In genomic region chr5:98414938-98415337, GRCh38 we compare ENCODE assay signal across 17 cellular contexts.
DNase-seq lines count a peak whose midpoint lies in the region; ATAC-seq, FAIRE-seq and TF ChIP-seq lines count a peak whose summit lies in the region.
"Had no signal": no experiment of that assay in that cellular context is flagged by ENCODE, and none has a peak within 500 bp of the region (broad histone marks: within the 10 kb centered on the region; RNA-seq: fewer than 3 reads in every experiment).

No MANE protein-coding gene starts in this region.

- no peak overlapping the region for H3K27ac Mint-ChIP-seq in nephron progenitor cell
- H3K27ac Mint-ChIP-seq: activated CD4-positive, alpha-beta T cell treated with anti-CD3 and anti-CD28 coated beads for 36 hours; activated T-cell treated with anti-CD3 and anti-CD28 coated beads, Interleukin-2, amount 50 U/mL, for 24 hours; type B pancreatic cell had no signal

- H3K4me1 ChIP-seq in keratinocyte (ENCODE audit: control insufficient read depth, extremely low read depth, insufficient read depth, low read length) = peaks cover 36% of the 10 kb centered on the region

- H3K36me3 Mint-ChIP-seq in nephron progenitor cell (ENCODE audit: low read depth) = no peaks in the 10 kb centered on the region
- H3K36me3 Mint-ChIP-seq: type B pancreatic cell had no signal

- peak overlapping the region; percentile 30 for H3K9ac ChIP-seq in keratinocyte (ENCODE audit: control insufficient read depth, extremely low read depth, insufficient read depth, low read length)

- no peaks in the 10 kb centered on the region for H3K4me1 Mint-ChIP-seq in nephron progenitor cell
- H3K4me1 Mint-ChIP-seq: activated CD4-positive, alpha-beta T cell treated with anti-CD3 and anti-CD28 coated beads for 36 hours had no signal

- H2AFZ ChIP-seq in keratinocyte (ENCODE audit: control insufficient read depth, low read length) = peak overlapping the region; percentile 8

- POLR2A ChIA-PET in AG04450 (lab: Yijun Ruan, JAX) = interaction anchor here (0.7 to 1.2 kb wide), 4 partner anchors 33 to 354 kb away, joined by 3 to 7 read pairs (median 4); no protein-coding TSS in a partner anchor

- H3K4me2 ChIP-seq in keratinocyte (ENCODE audit: control insufficient read depth, extremely low read depth, insufficient read depth, low read depth, low read length) = peak overlapping the region; percentile 18

- no peaks in the 10 kb centered on the region for H3K27me3 Mint-ChIP-seq in nephron progenitor cell (ENCODE audit: low read depth, poor library complexity)
- H3K27me3 Mint-ChIP-seq: activated CD4-positive, alpha-beta T cell treated with anti-CD3 and anti-CD28 coated beads for 36 hours; activated T-cell treated with anti-CD3 and anti-CD28 coated beads, Interleukin-2, amount 50 U/mL, for 24 hours; type B pancreatic cell had no signal

- H3K36me3 ChIP-seq in keratinocyte (ENCODE audit: control insufficient read depth in 2 of 2, extremely low read depth in 1 of 2, insufficient read depth in 2 of 2, low read length in 2 of 2) = no peaks in the 10 kb centered on the region

- no peaks in the 10 kb centered on the region for H3K79me2 ChIP-seq in keratinocyte (ENCODE audit: control insufficient read depth, insufficient read depth, low read length)

- no peaks in the 10 kb centered on the region for H3K27me3 ChIP-seq in AG04450 (ENCODE audit: control insufficient read depth, insufficient read depth, low read length)
- H3K27me3 ChIP-seq in keratinocyte (ENCODE audit: control insufficient read depth, extremely low read depth, insufficient read depth, low read length) = no peaks in the 10 kb centered on the region

- H3K9me3 ChIP-seq in AG04450 (ENCODE audit: control insufficient read depth, insufficient read depth, low read length) = no peaks in the 10 kb centered on the region
- no peaks in the 10 kb centered on the region for H3K9me3 ChIP-seq in keratinocyte (ENCODE audit: control insufficient read depth, low read depth, low read length)

- no peak overlapping the region for H3K4me3 ChIP-seq in AG04450 (ENCODE audit: low read depth, low read length)
- no peak overlapping the region for H3K4me3 ChIP-seq in keratinocyte (ENCODE audit: control insufficient read depth in 2 of 3, extremely low read depth in 1 of 3, insufficient read depth in 2 of 3, low read depth in 1 of 3, low read length in 3 of 3)

- FAIRE-seq in HTR-8/SVneo (lab: Jason Lieb, UNC) (no peak), keratinocyte (lab: Jason Lieb, UNC) (peak; percentile 94)

- H3K9me1 ChIP-seq in keratinocyte (ENCODE audit: control insufficient read depth, extremely low read depth, insufficient read depth, low read length) = no peaks in the 10 kb centered on the region

- H4K20me1 ChIP-seq in keratinocyte (ENCODE audit: control insufficient read depth, extremely low read depth, insufficient read depth, low read length) = no peaks in the 10 kb centered on the region

- CTCF ChIA-PET in AG04450 (lab: Charles Lee) = no interaction called here

- DNase-seq in AG04450 (ENCODE audit: low read depth, low spot score) = peak; percentile 59
- peak; percentile 18 for DNase-seq in HTR-8/SVneo (ENCODE audit: insufficient read length, low spot score)
- peak; percentile 71 for DNase-seq in astrocyte of the hippocampus (ENCODE audit: low read depth, low spot score)
- peak; percentile 75 for DNase-seq in keratinocyte (ENCODE audit: low read depth, low spot score)
- DNase-seq in left lobe of liver (ENCODE audit: low spot score) = no peak
- no peak for DNase-seq in nephron progenitor cell
- no peak for DNase-seq in NCI-H1105 treated with DMSO at 0.1 percent for 48 hours (lab: John Stamatoyannopoulos, UW)
- DNase-seq in superior temporal gyrus (ENCODE audit: extremely low spot score) = no peak
- DNase-seq: ACHN; activated CD4-positive, alpha-beta T cell treated with anti-CD3 and anti-CD28 coated beads for 36 hours; activated T-cell treated with anti-CD3 and anti-CD28 coated beads, Interleukin-2, amount 50 U/mL, for 24 hours; anterior cingulate cortex; effector CD8-positive, alpha-beta T cell; NCI-H2171 treated with DMSO at 0.1 percent for 48 hours; nucleus accumbens; stimulated activated CD4-positive, alpha-beta T cell treated with anti-CD3 and anti-CD28 coated beads, Interleukin-15, amount 100 ng/mL, for 24 hours had no signal

- dilution Hi-C loops in keratinocyte (cut with MboI; ENCODE audit: extremely low pct_ligation_motif_present, low sequenced_read_pairs) = no loop called here

- ATAC-seq in left lobe of liver = no peak
- ATAC-seq: activated CD4-positive, alpha-beta T cell treated with anti-CD3 and anti-CD28 coated beads for 36 hours had no signal

- no peaks in the 10 kb centered on the region for H3K9me3 Mint-ChIP-seq in nephron progenitor cell
- H3K9me3 Mint-ChIP-seq: activated T-cell treated with anti-CD3 and anti-CD28 coated beads, Interleukin-2, amount 50 U/mL, for 24 hours had no signal

- TF ChIP-seq CTCF in AG04450 (IDR thresholded peaks at IDR 0.05; ENCODE audit: low read depth, low read length) = no peak
- TF ChIP-seq CTCF in keratinocyte (optimal IDR thresholded peaks at IDR 0.05 in 1 of 3, IDR thresholded peaks at IDR 0.05 in 1 of 3, conservative IDR thresholded peaks at IDR 0.05 in 1 of 3; ENCODE audit: extremely low read depth in 1 of 3, insufficient read depth in 2 of 3, low read length in 3 of 3) = no peak
- no peak for TF ChIP-seq CTCF in nephron progenitor cell (IDR thresholded peaks at IDR 0.05)

- peak overlapping the region; percentile 53 for H3K27ac ChIP-seq in AG04450 (ENCODE audit: low read depth, low read length)
- peak overlapping the region; percentile 87 for H3K27ac ChIP-seq in keratinocyte (ENCODE audit: control insufficient read depth, insufficient read depth, low read length)

- no peak overlapping the region for H3K4me3 Mint-ChIP-seq in nephron progenitor cell
- H3K4me3 Mint-ChIP-seq: activated CD4-positive, alpha-beta T cell treated with anti-CD3 and anti-CD28 coated beads for 36 hours; activated T-cell treated with anti-CD3 and anti-CD28 coated beads, Interleukin-2, amount 50 U/mL, for 24 hours; type B pancreatic cell had no signal

Comparison
In these comparisons a context has a peak if more than half of its experiments do, and no peak if none do; other contexts are left out.
1. DNase-seq: peak in AG04450 (single experiment), HTR-8/SVneo (single experiment), astrocyte of the hippocampus (single experiment) and keratinocyte (single experiment); none in left lobe of liver (single experiment), nephron progenitor cell (single experiment), NCI-H1105 treated with DMSO at 0.1 percent for 48 hours (single experiment) and superior temporal gyrus (single experiment).